In genomic region chr19:53977429-53977990, GRCh38 we compare ENCODE assay signal across 8 cellular contexts. TPM values are rescaled to one million over a fixed set of nuclear protein-coding genes. Genes with fewer than 3 reads are reported as not detected.
A peak's percentile ranks its signal among the peaks of the same experiment; 100 is the strongest.
DNase-seq lines count a peak whose midpoint lies in the region; FAIRE-seq and TF ChIP-seq lines count a peak whose summit lies in the region.

No MANE protein-coding gene starts in this region.

- peak overlapping the region; percentile 73 to 86 for H3K4me3 Mint-ChIP-seq in CD14-positive monocyte
- H3K4me3 Mint-ChIP-seq in activated naive CD4-positive, alpha-beta T cell treated with anti-CD3 and anti-CD28 coated beads for 36 hours = peak overlapping the region; percentile 42
- H3K4me3 Mint-ChIP-seq in neural crest cell = peak overlapping the region; percentile 75

- no peak overlapping the region for H3K9ac ChIP-seq in HUES6 (ENCODE audit: low read length)

- H3K27ac ChIP-seq in HUES6 (ENCODE audit: low read depth, low read length) (no peak overlapping the region), SJCRH30 (no peak overlapping the region)

- DNase-seq in CD14-positive monocyte (ENCODE audit: low spot score) (peak; percentile 63), SJCRH30 (peak; percentile 70 to 83), frontal cortex (ENCODE audit: low spot score in 2 of 2) (peak; percentile 81 to 85), neural crest cell (ENCODE audit: low read depth, low spot score) (peak; percentile 64), superior temporal gyrus (ENCODE audit: extremely low spot score) (peak; percentile 97), GM12892 (ENCODE audit: insufficient read length) (no peak)
- peak; percentile 76 for DNase-seq in activated naive CD4-positive, alpha-beta T cell treated with anti-CD3 and anti-CD28 coated beads for 36 hours

- no peak for TF ChIP-seq CTCF in CD14-positive monocyte (IDR thresholded peaks at IDR 0.05)
- no peak for TF ChIP-seq CTCF in neural crest cell (conservative IDR thresholded peaks at IDR 0.05)

- peaks cover 18 to 19% of the 10 kb centered on the region in 2 donors for H3K36me3 Mint-ChIP-seq in CD14-positive monocyte
- peaks cover 2% of the 10 kb centered on the region for H3K36me3 Mint-ChIP-seq in activated naive CD4-positive, alpha-beta T cell treated with anti-CD3 and anti-CD28 coated beads for 36 hours (ENCODE audit: low read depth)
- no peaks in the 10 kb centered on the region for H3K36me3 Mint-ChIP-seq in neural crest cell (ENCODE audit: low read depth)

- TF ChIP-seq POLR2A in GM12892 (IDR thresholded peaks at IDR 0.05; ENCODE audit: low read depth, low read length) = no peak

- intact Hi-C loops in CD14-positive monocyte (cut with micrococcal nuclease) = loop anchor here in 1 of 2 donors (5.0 kb wide), 1 partner anchor 45 kb away; no protein-coding TSS in a partner anchor
- intact Hi-C loops in activated naive CD4-positive, alpha-beta T cell treated with anti-CD3 and anti-CD28 coated beads for 36 hours (cut with micrococcal nuclease) = no loop called here

- H3K27me3 ChIP-seq in HUES6 (ENCODE audit: control insufficient read depth, insufficient read depth, low read length) (peaks cover 9% of the 10 kb centered on the region), SJCRH30 (peaks cover 3% of the 10 kb centered on the region; the same call in 1 of the 2 replicates)

- peak overlapping the region; percentile 45 for H3K4me3 ChIP-seq in HUES6 (ENCODE audit: low read depth, low read length)
- no peak overlapping the region for H3K4me3 ChIP-seq in SJCRH30

- CTCF ChIA-PET in activated naive CD4-positive, alpha-beta T cell treated with anti-CD3 and anti-CD28 coated beads for 36 hours (lab: Charles Lee) = interaction anchor here (0.8 kb wide), 1 partner anchor 48 kb away, joined by 7 read pairs; no protein-coding TSS in a partner anchor

- H3K9me3 Mint-ChIP-seq in CD14-positive monocyte (peaks cover 9 to 31% (median 27%) of the 10 kb centered on the region in 7 donors), neural crest cell (peaks cover 6% of the 10 kb centered on the region)
- H3K9me3 Mint-ChIP-seq in activated naive CD4-positive, alpha-beta T cell treated with anti-CD3 and anti-CD28 coated beads for 36 hours = no peaks in the 10 kb centered on the region

- peak overlapping the region in 3 of 7 donors; percentile 52 to 82 (median 58) for H3K27ac Mint-ChIP-seq in CD14-positive monocyte
- H3K27ac Mint-ChIP-seq in activated naive CD4-positive, alpha-beta T cell treated with anti-CD3 and anti-CD28 coated beads for 36 hours = no peak overlapping the region
- no peak overlapping the region for H3K27ac Mint-ChIP-seq in neural crest cell (ENCODE audit: unreplicated experiment)

- peaks cover 58 to 74% (median 71%) of the 10 kb centered on the region in 3 donors for H3K27me3 Mint-ChIP-seq in CD14-positive monocyte (ENCODE audit: low read depth in 3 of 3)
- peaks cover 60% of the 10 kb centered on the region for H3K27me3 Mint-ChIP-seq in activated naive CD4-positive, alpha-beta T cell treated with anti-CD3 and anti-CD28 coated beads for 36 hours (ENCODE audit: low read depth)
- H3K27me3 Mint-ChIP-seq in neural crest cell (ENCODE audit: low read depth) = peaks cover 70% of the 10 kb centered on the region

- H3K4me1 ChIP-seq in HUES6 (ENCODE audit: control insufficient read depth, insufficient read depth, low read length) (peaks cover 7% of the 10 kb centered on the region), SJCRH30 (no peaks in the 10 kb centered on the region)

- no peak for FAIRE-seq in frontal cortex (lab: Jason Lieb, UNC)
- no peak for FAIRE-seq in GM12892 (lab: Jason Lieb, UNC)

- H3K4me1 Mint-ChIP-seq in CD14-positive monocyte (peaks cover 36% of the 10 kb centered on the region), neural crest cell (peaks cover 31% of the 10 kb centered on the region)
- peaks cover 33% of the 10 kb centered on the region for H3K4me1 Mint-ChIP-seq in activated naive CD4-positive, alpha-beta T cell treated with anti-CD3 and anti-CD28 coated beads for 36 hours (ENCODE audit: low read depth)

- H3K9me3 ChIP-seq in HUES6 (ENCODE audit: control insufficient read depth, insufficient read depth, low read depth, low read length) = no peaks in the 10 kb centered on the region
- no peaks in the 10 kb centered on the region for H3K9me3 ChIP-seq in SJCRH30 (replicated peaks)

- H3K36me3 ChIP-seq in HUES6 (ENCODE audit: control insufficient read depth, insufficient read depth, low read length) (no peaks in the 10 kb centered on the region), SJCRH30 (no peaks in the 10 kb centered on the region)

RNA-seq across cellular contexts. Expression of gene CACNG6, which starts 13.9 kb away (rescaled TPM):
- polyA plus RNA-seq in CD14-positive monocyte = under 1 TPM in 1 of 2 donors, not detected in 1; 0.18 TPM
- total RNA-seq in SJCRH30 (2014; rRNA removed; shearing (Covaris generic)) = 0.76 and 2.0 TPM in 2 replicates
- total RNA-seq in activated naive CD4-positive, alpha-beta T cell treated with anti-CD3 and anti-CD28 coated beads for 36 hours = not detected
- under 0.01 TPM for total RNA-seq in frontal cortex
- 0.77 and 0.82 TPM in 2 replicates for total RNA-seq in neural crest cell
- polyA plus RNA-seq in GM12892 (2012; ENCODE audit: missing spikeins) = not detected

RNA-seq across cellular contexts. Expression of gene CACNG8, which starts 14.8 kb away (rescaled TPM):
- not detected for polyA plus RNA-seq in CD14-positive monocyte
- not detected in 2 replicates for total RNA-seq in SJCRH30 (2014; rRNA removed; shearing (Covaris generic))
- not detected for total RNA-seq in activated naive CD4-positive, alpha-beta T cell treated with anti-CD3 and anti-CD28 coated beads for 36 hours
- total RNA-seq in frontal cortex (4.1 TPM), neural crest cell (0.23 and 0.33 TPM in 2 replicates)
- polyA plus RNA-seq in GM12892 (2012; ENCODE audit: missing spikeins) = 0.04 TPM
